Comparison of ENCODE assay signal across 1 cellular context in the genomic region with DNA sequence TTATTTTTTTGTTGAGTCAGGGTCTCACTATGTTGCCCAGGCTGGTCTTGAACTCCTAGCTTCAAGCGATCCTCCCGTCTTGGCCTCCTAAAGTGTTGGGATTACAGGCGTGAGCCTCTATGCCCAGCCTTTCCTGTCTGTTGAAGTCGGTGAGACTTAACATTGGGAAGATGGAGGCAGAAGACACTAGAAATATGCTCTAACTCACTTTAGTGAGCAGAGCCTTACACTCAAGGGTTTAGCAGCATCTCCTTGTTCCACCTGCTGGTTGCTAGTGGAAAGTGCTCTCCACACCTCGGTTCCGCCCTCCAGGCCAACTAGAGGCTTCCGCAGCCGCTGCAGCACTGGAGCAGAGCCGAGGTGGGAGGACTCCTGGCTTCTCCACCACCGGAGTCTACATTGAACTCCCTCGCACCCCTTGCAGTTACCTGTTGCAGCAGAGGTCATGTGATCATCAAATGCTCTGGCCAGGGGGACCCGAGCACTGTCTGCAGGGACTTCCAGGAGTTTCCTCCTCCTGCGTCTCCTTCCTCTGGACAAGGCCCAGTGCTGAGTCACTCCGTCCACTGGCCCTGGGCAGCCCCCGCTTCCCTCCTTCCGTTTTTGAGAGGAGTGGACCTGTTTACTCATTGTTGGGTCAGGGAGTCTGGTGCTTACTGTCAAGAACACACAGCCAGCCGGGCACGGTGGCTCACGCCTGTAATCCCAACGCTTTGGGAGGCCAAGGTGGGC.
TF ChIP-seq lines count a peak whose summit lies in the region.

No MANE protein-coding gene starts in this region.

TF ChIP-seq in GM23338, 12 proteins besides CTCF, POLR2A, EP300 and RAD21:
- TF ChIP-seq ZNF462 (CRISPR knock-in tag; IDR thresholded peaks at IDR 0.05) (0 out of 2 replicates have a peak, but pooled peaks have one; percentile 48), ZNF114 (CRISPR knock-in tag; IDR thresholded peaks at IDR 0.05) (no peak)
